Comparison of ENCODE assay signal across 11 cellular contexts in genomic region chr5:102781786-102782185, GRCh38.
"Had no signal": no experiment of that assay in that cellular context is flagged by ENCODE, and none has a peak within 500 bp of the region (broad histone marks: within the 10 kb centered on the region; RNA-seq: fewer than 3 reads in every experiment).

No MANE protein-coding gene starts in this region.

- H3K27me3 ChIP-seq: esophagus muscularis mucosa had no signal

- H3K27ac Mint-ChIP-seq: activated CD8-positive, alpha-beta memory T cell treated with anti-CD3 and anti-CD28 coated beads, Interleukin-2, amount 10 ng/mL, durations not matched to agents 7 days and 5 days; activated naive CD8-positive, alpha-beta T cell treated with anti-CD3 and anti-CD28 coated beads for 36 hours had no signal

- H3K4me3 ChIP-seq: esophagus muscularis mucosa, skin epidermis had no signal

- H3K27me3 Mint-ChIP-seq: activated CD8-positive, alpha-beta memory T cell treated with anti-CD3 and anti-CD28 coated beads, Interleukin-2, amount 10 ng/mL, durations not matched to agents 7 days and 5 days; activated naive CD8-positive, alpha-beta T cell treated with anti-CD3 and anti-CD28 coated beads for 36 hours had no signal

- H3K27ac ChIP-seq: esophagus muscularis mucosa had no signal

- H3K36me3 ChIP-seq: esophagus muscularis mucosa had no signal

- H3K9me3 Mint-ChIP-seq: activated T-cell treated with anti-CD3 and anti-CD28 coated beads, Interleukin-2, amount 50 U/mL, for 4 hours had no signal

- H3K9me3 ChIP-seq: esophagus muscularis mucosa had no signal

- DNase-seq: activated CD4-positive, alpha-beta T cell treated with anti-CD3 and anti-CD28 coated beads, Interleukin-2, amount 50 U/mL, for 48 hours; activated CD8-positive, alpha-beta memory T cell treated with anti-CD3 and anti-CD28 coated beads, Interleukin-2, amount 10 ng/mL, durations not matched to agents 7 days and 5 days; activated gamma-delta T cell; activated naive CD8-positive, alpha-beta T cell treated with anti-CD3 and anti-CD28 coated beads for 36 hours; activated T-cell treated with anti-CD3 and anti-CD28 coated beads, Interleukin-2, amount 50 U/mL, for 4 hours; head of caudate nucleus; islet precursor cell; T-helper 2 cell had no signal

- H3K4me3 Mint-ChIP-seq: activated CD8-positive, alpha-beta memory T cell treated with anti-CD3 and anti-CD28 coated beads, Interleukin-2, amount 10 ng/mL, durations not matched to agents 7 days and 5 days; activated naive CD8-positive, alpha-beta T cell treated with anti-CD3 and anti-CD28 coated beads for 36 hours; activated T-cell treated with anti-CD3 and anti-CD28 coated beads, Interleukin-2, amount 50 U/mL, for 4 hours had no signal

- ATAC-seq: activated CD4-positive, CD25-positive, alpha-beta regulatory T cell treated with anti-CD3 and anti-CD28 coated beads, Interleukin-2, amount 50 U/mL, for 24 hours; activated CD8-positive, alpha-beta memory T cell treated with anti-CD3 and anti-CD28 coated beads, Interleukin-2, amount 10 ng/mL, durations not matched to agents 7 days and 5 days; activated T-cell treated with anti-CD3 and anti-CD28 coated beads, Interleukin-2, amount 50 U/mL, for 4 hours had no signal
